Comparison of ENCODE assay signal across 24 cellular contexts in genomic region chr9:104783588-104783987, GRCh38. TPM values are rescaled to one million over a fixed set of nuclear protein-coding genes. Genes with fewer than 3 reads are reported as not detected.
"Had no signal": no experiment of that assay in that cellular context is flagged by ENCODE, and none has a peak within 500 bp of the region (broad histone marks: within the 10 kb centered on the region; RNA-seq: fewer than 3 reads in every experiment).

No MANE protein-coding gene starts in this region.

- H3K9me3 ChIP-seq: lower lobe of right lung, thyroid gland, upper lobe of right lung had no signal

- H3K4me2 ChIP-seq: hepatocyte had no signal

- ATAC-seq: activated T-cell treated with anti-CD3 and anti-CD28 coated beads, Interleukin-2, amount 50 U/mL, for 4 hours; stimulated activated naive CD8-positive, alpha-beta T cell treated with anti-CD3 and anti-CD28 coated beads, Interleukin-15, Interleukin-2, amounts not matched to agents 100 U/mL and 50 U/mL, for 24 hours; T-cell; WTC11 had no signal

- H3K27ac ChIP-seq: hepatocyte, lower lobe of right lung, thyroid gland, upper lobe of right lung had no signal

- DNase-seq: activated CD8-positive, alpha-beta memory T cell treated with anti-CD3 and anti-CD28 coated beads, Interleukin-2, amount 50 U/mL, for 4 hours; activated naive CD4-positive, alpha-beta T cell treated with Interleukin-2 at 50 U/mL for 16 hours; activated naive CD8-positive, alpha-beta T cell treated with anti-CD3 and anti-CD28 coated beads for 36 hours; activated T-cell treated with anti-CD3 and anti-CD28 coated beads, Interleukin-2, amount 50 U/mL, for 4 hours; amygdala; cortex of kidney; endodermal cell; glutamatergic neuron; immature natural killer cell; lower lobe of right lung; naive B cell; occipital lobe; posterior cingulate gyrus; stimulated activated CD4-positive, alpha-beta T cell treated with anti-CD3 and anti-CD28 coated beads, Interleukin-4, amount 100 ng/mL, for 4 hours; stimulated activated naive CD8-positive, alpha-beta T cell treated with anti-CD3 and anti-CD28 coated beads, Interleukin-15, Interleukin-2, amounts not matched to agents 100 U/mL and 50 U/mL, for 24 hours; substantia nigra; T-cell; thyroid gland; upper lobe of right lung had no signal

- H2AFZ ChIP-seq: hepatocyte had no signal

- H3K79me2 ChIP-seq: hepatocyte had no signal

- FAIRE-seq: frontal cortex, TTC549 had no signal

- H3K4me3 ChIP-seq: hepatocyte, lower lobe of right lung, thyroid gland, upper lobe of right lung had no signal

- H3K4me1 ChIP-seq: lower lobe of right lung had no signal

- H3K27me3 ChIP-seq: hepatocyte, thyroid gland, upper lobe of right lung had no signal

RNA-seq across cellular contexts. Expression of gene NIPSNAP3B, which starts 19.7 kb away (rescaled TPM):
- total RNA-seq: epithelial cell of proximal tubule had no signal
